In the genomic region with DNA sequence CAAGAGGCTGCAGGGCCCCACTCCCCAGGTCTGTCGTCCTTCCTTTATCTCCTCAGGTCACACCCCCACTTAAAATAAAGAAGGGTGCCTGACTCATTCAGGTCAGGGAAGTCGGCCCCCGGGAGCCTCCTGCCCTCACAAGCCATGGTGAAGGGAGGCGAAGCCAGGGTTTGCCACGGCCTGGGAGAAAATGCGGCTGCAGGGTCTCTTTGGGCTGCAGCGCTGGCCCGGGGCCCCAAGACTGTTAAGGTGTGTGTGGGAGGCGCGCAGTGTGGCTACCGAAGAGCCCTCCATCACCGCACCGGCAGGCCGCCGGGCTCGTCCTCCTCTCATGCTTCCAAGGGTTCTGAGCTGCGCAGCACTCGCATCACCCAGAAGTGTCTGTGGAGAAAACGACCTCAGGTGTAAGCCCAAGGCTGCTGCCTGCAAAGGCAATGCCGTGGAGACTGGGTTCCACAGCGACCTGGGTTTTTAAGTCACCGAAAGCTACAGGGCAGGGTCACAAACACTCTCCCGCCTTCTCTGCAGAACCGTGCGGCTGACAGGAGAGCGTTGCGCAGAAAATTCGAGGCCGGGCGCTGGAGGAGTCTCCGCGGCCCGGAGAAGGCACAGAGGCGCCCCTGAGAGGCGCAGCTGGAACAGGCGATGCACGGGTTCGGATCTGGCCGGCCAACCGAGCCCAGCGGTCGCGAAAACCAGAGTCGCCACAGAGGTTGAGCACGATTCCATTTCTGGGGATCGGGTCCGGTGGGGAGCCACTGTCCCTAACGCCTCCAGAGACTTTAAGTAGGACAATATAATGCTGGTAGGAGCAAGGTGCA, we compare ENCODE assay signal across 14 cellular contexts. TPM values are rescaled to one million over a fixed set of nuclear protein-coding genes. Genes with fewer than 3 reads are reported as not detected.
DNase-seq lines count a peak whose midpoint lies in the region; ATAC-seq and TF ChIP-seq lines count a peak whose summit lies in the region.
"Had no signal": no experiment of that assay in that cellular context is flagged by ENCODE, and none has a peak within 500 bp of the region (broad histone marks: within the 10 kb centered on the region; RNA-seq: fewer than 3 reads in every experiment).

No MANE protein-coding gene starts in this region.

- 3 to 6% methylated on average over 48 of the region's 48 CpGs for WGBS in sigmoid colon, 2 donors

- H3K27ac Mint-ChIP-seq in activated B cell treated with CpG ODN at 0.5 μM for 24 hours = no peak overlapping the region

- peak; percentile 42 for DNase-seq in activated T-cell treated with anti-CD3 and anti-CD28 coated beads, Interleukin-2, amount 50 U/mL, for 1 hour
- no peak for DNase-seq in activated T-cell treated with anti-CD3 and anti-CD28 coated beads for 4 hours
- DNase-seq in activated B cell treated with CpG ODN at 0.5 μM for 24 hours = peak; percentile 18
- DNase-seq in foreskin keratinocyte = no peak
- DNase-seq in sigmoid colon = peak; percentile 61
- DNase-seq in DMS153 treated with DMSO at 0.1 percent for 48 hours (lab: John Stamatoyannopoulos, UW; ENCODE audit: unreplicated experiment) = no peak
- no peak for DNase-seq in Ammon's horn (ENCODE audit: low spot score)
- no peak for DNase-seq in DMS153 (lab: John Stamatoyannopoulos, UW)
- DNase-seq: brain microvascular endothelial cell; NCI-H1105 treated with DMSO at 0.1 percent for 48 hours; stimulated activated CD4-positive, alpha-beta T cell treated with anti-CD3 and anti-CD28 coated beads, Interleukin-4, amount 100 ng/mL, for 4 hours had no signal

- no peaks in the 10 kb centered on the region for H3K9me3 ChIP-seq in sigmoid colon
- H3K9me3 ChIP-seq: neutrophil, suprapubic skin had no signal

- H3K4me3 Mint-ChIP-seq in activated B cell treated with CpG ODN at 0.5 μM for 24 hours = peak overlapping the region; percentile 24

- no peak for ATAC-seq in activated B cell treated with CpG ODN at 0.5 μM for 24 hours (ENCODE audit: low read depth)
- ATAC-seq in foreskin keratinocyte = peak; percentile 14
- ATAC-seq: esophagus mucosa had no signal

- peaks cover 76% of the 10 kb centered on the region for H3K27me3 Mint-ChIP-seq in activated B cell treated with CpG ODN at 0.5 μM for 24 hours

- H3K27me3 ChIP-seq in foreskin keratinocyte (peaks cover 100% of the 10 kb centered on the region), sigmoid colon (peaks cover 72 to 88% (median 79%) of the 10 kb centered on the region in 3 donors)

- no peak for TF ChIP-seq POLR2A in sigmoid colon (IDR thresholded peaks at IDR 0.05)

- intact Hi-C loops in activated B cell treated with CpG ODN at 0.5 μM for 24 hours (cut with micrococcal nuclease) (no loop called here), sigmoid colon (cut with DNase I) (loop anchor here (5.0 kb wide), 1 partner anchor 39 kb away; no protein-coding TSS in a partner anchor)

- POLR2A ChIA-PET in activated B cell treated with CpG ODN at 0.5 μM for 24 hours (lab: Charles Lee) = no interaction called here

- peaks cover 35% of the 10 kb centered on the region for H3K4me1 Mint-ChIP-seq in activated B cell treated with CpG ODN at 0.5 μM for 24 hours

- H3K4me3 ChIP-seq in sigmoid colon = no peak overlapping the region
- H3K4me3 ChIP-seq: suprapubic skin had no signal

- no peaks in the 10 kb centered on the region for H3K36me3 ChIP-seq in sigmoid colon
- H3K36me3 ChIP-seq: brain microvascular endothelial cell, neutrophil, suprapubic skin had no signal

- CTCF ChIA-PET in activated B cell treated with CpG ODN at 0.5 μM for 24 hours (lab: Charles Lee) = no interaction called here

- H3K4me1 ChIP-seq in foreskin keratinocyte = no peaks in the 10 kb centered on the region
- peaks cover 0 to 43% (median 37%) of the 10 kb centered on the region in 4 donors for H3K4me1 ChIP-seq in sigmoid colon

- no peak overlapping the region for H3K27ac ChIP-seq in foreskin keratinocyte
- H3K27ac ChIP-seq in sigmoid colon = no peak overlapping the region
- H3K27ac ChIP-seq: brain microvascular endothelial cell, neutrophil, suprapubic skin had no signal

- TF ChIP-seq CTCF in activated B cell treated with CpG ODN at 0.5 μM for 24 hours (IDR thresholded peaks at IDR 0.05) (no peak), foreskin keratinocyte (conservative IDR thresholded peaks at IDR 0.05) (no peak), sigmoid colon (IDR thresholded peaks at IDR 0.05) (no peak)

- TF ChIP-seq EP300 in sigmoid colon (IDR thresholded peaks at IDR 0.05) = no peak

- no peaks in the 10 kb centered on the region for H3K9me3 Mint-ChIP-seq in activated B cell treated with CpG ODN at 0.5 μM for 24 hours

- no peaks in the 10 kb centered on the region for H3K36me3 Mint-ChIP-seq in activated B cell treated with CpG ODN at 0.5 μM for 24 hours (ENCODE audit: low read depth)

RNA-seq across cellular contexts. Expression of gene FOXL2, which starts 8.7 kb away (rescaled TPM):
- total RNA-seq in activated B cell treated with CpG ODN at 0.5 μM for 24 hours (not detected in 2 replicates), foreskin keratinocyte (0.42 and 0.88 TPM in 2 replicates), sigmoid colon (not detected)
- polyA plus RNA-seq in foreskin keratinocyte (0.60 and 0.78 TPM in 2 replicates), sigmoid colon (not detected)
- total RNA-seq: esophagus mucosa had no signal

RNA-seq across cellular contexts. Expression of gene FOXL2NB, which starts 8.8 kb away (rescaled TPM):
- total RNA-seq in activated B cell treated with CpG ODN at 0.5 μM for 24 hours (not detected in 2 replicates), foreskin keratinocyte (0.25 and 0.92 TPM in 2 replicates), sigmoid colon (not detected)
- polyA plus RNA-seq in foreskin keratinocyte (0.04 and 0.12 TPM in 2 replicates), sigmoid colon (under 1 TPM in 1 of 3 donors, not detected in 2; under 0.01 TPM)
- total RNA-seq: esophagus mucosa had no signal

Comparison
In these comparisons a context has a peak if more than half of its experiments do, and no peak if none do; other contexts are left out.
1. DNase-seq: peak in activated T-cell treated with anti-CD3 and anti-CD28 coated beads, Interleukin-2, amount 50 U/mL, for 1 hour (single experiment), activated B cell treated with CpG ODN at 0.5 μM for 24 hours (single experiment) and sigmoid colon (single experiment); none in activated T-cell treated with anti-CD3 and anti-CD28 coated beads for 4 hours (single experiment), foreskin keratinocyte (0 of 2), DMS153 treated with DMSO at 0.1 percent for 48 hours (single experiment), Ammon's horn (single experiment) and DMS153 (single experiment).